Comparison of ENCODE assay signal across 10 cellular contexts in the genomic region with DNA sequence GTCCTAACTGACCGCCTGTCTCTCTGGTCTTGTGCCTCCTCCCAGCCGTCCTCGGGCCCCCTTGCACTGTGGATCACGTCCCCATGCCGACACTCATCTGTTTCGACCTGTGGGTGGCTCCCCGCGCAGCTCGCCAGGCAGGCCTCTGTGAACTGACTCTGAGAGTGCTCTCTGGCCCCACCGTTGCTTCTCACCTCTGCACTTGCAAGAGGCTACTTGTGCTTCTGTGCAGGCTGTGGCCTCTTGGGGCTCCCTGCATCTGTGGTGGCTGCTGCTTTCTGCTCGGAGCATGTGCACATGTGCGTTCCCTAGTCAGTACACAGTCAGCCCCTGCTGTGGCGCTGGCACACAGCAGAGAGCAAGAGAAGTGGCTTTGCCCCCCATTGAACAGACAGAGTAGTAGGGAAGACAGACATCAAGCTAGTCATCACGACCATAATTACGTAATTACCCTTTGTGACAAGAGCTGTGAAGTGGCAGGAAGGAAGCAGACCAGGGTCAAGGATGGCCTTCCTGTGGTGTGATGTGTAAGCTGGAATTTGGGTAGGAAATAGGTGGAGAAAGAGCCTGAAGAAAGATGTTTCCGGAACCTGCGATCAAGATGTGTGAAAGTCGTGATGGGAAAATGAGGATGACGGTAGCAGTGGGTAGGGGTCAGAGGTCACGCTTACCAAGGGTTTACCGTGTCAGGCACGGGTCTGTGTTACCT.
DNase-seq lines count a peak whose midpoint lies in the region; ATAC-seq, FAIRE-seq and TF ChIP-seq lines count a peak whose summit lies in the region.
"Had no signal": no experiment of that assay in that cellular context is flagged by ENCODE, and none has a peak within 500 bp of the region (broad histone marks: within the 10 kb centered on the region; RNA-seq: fewer than 3 reads in every experiment).

No MANE protein-coding gene starts in this region.

- peaks cover 10 to 70% (median 48%) of the 10 kb centered on the region in 5 donors for H3K36me3 Mint-ChIP-seq in naive thymus-derived CD4-positive, alpha-beta T cell

- TF ChIP-seq POLR2A in K562 (conservative IDR thresholded peaks at IDR 0.05) (no peak), gastrocnemius medialis (IDR thresholded peaks at IDR 0.05) (no peak), body of pancreas (IDR thresholded peaks at IDR 0.05) (no peak)

- TF ChIP-seq CTCF in K562 (IDR thresholded peaks at IDR 0.05 in 2 of 3, conservative IDR thresholded peaks at IDR 0.05 in 1 of 3; ENCODE audit: insufficient read depth in 2 of 3, low read depth in 1 of 3, low read length in 3 of 3) (no peak), gastrocnemius medialis (IDR thresholded peaks at IDR 0.05 in 4 of 5, conservative IDR thresholded peaks at IDR 0.05 in 1 of 5) (no peak), psoas muscle (IDR thresholded peaks at IDR 0.05) (no peak), body of pancreas (IDR thresholded peaks at IDR 0.05) (no peak)

- no TSS peak for BruUV-seq in K562 (replicated peaks; lab: Mats Ljungman, UMichigan)

- in situ Hi-C loops in K562 (cut with MboI) (no loop called here), gastrocnemius medialis (cut with MboI; ENCODE audit: low sequenced_read_pairs in 4 of 4) (no loop called here)

- H2AFZ ChIP-seq in K562 (ENCODE audit: low read depth, low read length), result no peak overlapping the region

- peaks cover 8 to 42% (median 17%) of the 10 kb centered on the region in 10 experiments; a peak in 19 of 20 replicates for H3K4me1 ChIP-seq in BLaER1 treated with 17β-estradiol and CSF1 and Interleukin-3, amounts not matched to agents 10 nM and 100 nM
- H3K4me1 ChIP-seq in K562 (replicated peaks in 1 of 2; ENCODE audit: control insufficient read depth in 2 of 2, insufficient read depth in 2 of 2, low read length in 2 of 2), result peaks cover 0 to 3% of the 10 kb centered on the region in 2 experiments; a peak in 1 of 5 replicates
- H3K4me1 ChIP-seq in naive thymus-derived CD4-positive, alpha-beta T cell (ENCODE audit: control insufficient read depth in 2 of 2, insufficient read depth in 2 of 2, low read length in 2 of 2), result no peaks in the 10 kb centered on the region
- H3K4me1 ChIP-seq in gastrocnemius medialis, result peaks cover 0 to 13% of the 10 kb centered on the region in 2 donors
- peaks cover 8% of the 10 kb centered on the region for H3K4me1 ChIP-seq in psoas muscle
- peaks cover 20% of the 10 kb centered on the region for H3K4me1 ChIP-seq in body of pancreas

- H3K9ac ChIP-seq in BLaER1 treated with 17β-estradiol and CSF1 and Interleukin-3, amounts not matched to agents 10 nM and 100 nM, result no peak overlapping the region
- no peak overlapping the region for H3K9ac ChIP-seq in K562 (ENCODE audit: insufficient read depth in 1 of 2, low read depth in 2 of 2, low read length in 2 of 2)

- peak overlapping the region in 8 of 9 donors; percentile 29 to 83 (median 48) for H3K27ac Mint-ChIP-seq in naive thymus-derived CD4-positive, alpha-beta T cell

- no peaks in the 10 kb centered on the region for H3K79me2 ChIP-seq in K562 (ENCODE audit: control insufficient read depth, insufficient read depth, low read length)

- H3K4me1 Mint-ChIP-seq in naive thymus-derived CD4-positive, alpha-beta T cell, result peaks cover 22 to 66% (median 61%) of the 10 kb centered on the region in 7 donors

- no peak for FAIRE-seq in K562 (lab: Jason Lieb, UNC)

- peak overlapping the region in 7 of 11 experiments; percentile 3 to 68 (median 40); a peak in 13 of 22 replicates for H3K4me2 ChIP-seq in BLaER1 treated with 17β-estradiol and CSF1 and Interleukin-3, amounts not matched to agents 10 nM and 100 nM
- no peak overlapping the region for H3K4me2 ChIP-seq in K562 (ENCODE audit: insufficient read depth, low read length)

- H4K20me1 ChIP-seq in BLaER1 treated with 17β-estradiol and CSF1 and Interleukin-3, amounts not matched to agents 10 nM and 100 nM, result peaks cover 0 to 83% (median 0%) of the 10 kb centered on the region in 11 experiments; a peak in 4 of 22 replicates
- no peaks in the 10 kb centered on the region; the same call in 1 of the 2 replicates for H4K20me1 ChIP-seq in K562 (replicated peaks; ENCODE audit: control insufficient read depth, insufficient read depth, low read length)

- H3K27me3 ChIP-seq in BLaER1 treated with 17β-estradiol and CSF1 and Interleukin-3, amounts not matched to agents 10 nM and 100 nM, result no peaks in the 10 kb centered on the region
- no peaks in the 10 kb centered on the region for H3K27me3 ChIP-seq in K562 (ENCODE audit: control insufficient read depth in 2 of 2, insufficient read depth in 2 of 2, low read length in 2 of 2)
- no peaks in the 10 kb centered on the region for H3K27me3 ChIP-seq in naive thymus-derived CD4-positive, alpha-beta T cell (ENCODE audit: control insufficient read depth in 2 of 2, insufficient read depth in 2 of 2, low read length in 2 of 2)
- no peaks in the 10 kb centered on the region for H3K27me3 ChIP-seq in gastrocnemius medialis
- no peaks in the 10 kb centered on the region for H3K27me3 ChIP-seq in psoas muscle (ENCODE audit: insufficient read depth in 3 of 3, low read length in 2 of 3)
- H3K27me3 ChIP-seq in body of pancreas, result no peaks in the 10 kb centered on the region

- H3K9me1 ChIP-seq in K562 (ENCODE audit: control insufficient read depth, insufficient read depth, low read length), result no peaks in the 10 kb centered on the region

- CTCF ChIA-PET in K562 (lab: Yijun Ruan, JAX; ENCODE audit: low intra/inter-chr PET ratio), result no interaction called here
- CTCF ChIA-PET in naive thymus-derived CD4-positive, alpha-beta T cell (lab: Charles Lee), result interaction anchor here (0.5 to 1.5 kb wide), 2 partner anchors 13 to 121 kb away, joined by 3 read pairs; no protein-coding TSS in a partner anchor

- H3K36me3 ChIP-seq in BLaER1 treated with 17β-estradiol and CSF1 and Interleukin-3, amounts not matched to agents 10 nM and 100 nM, result peaks cover 0 to 59% (median 0%) of the 10 kb centered on the region in 11 experiments; a peak in 4 of 22 replicates
- no peaks in the 10 kb centered on the region for H3K36me3 ChIP-seq in K562 (ENCODE audit: control insufficient read depth, insufficient read depth, low read length)
- H3K36me3 ChIP-seq in naive thymus-derived CD4-positive, alpha-beta T cell (ENCODE audit: control insufficient read depth in 2 of 3, insufficient read depth in 3 of 3, low read length in 3 of 3), result peaks cover 0 to 12% (median 0%) of the 10 kb centered on the region in 3 experiments
- no peaks in the 10 kb centered on the region for H3K36me3 ChIP-seq in gastrocnemius medialis
- H3K36me3 ChIP-seq in psoas muscle (ENCODE audit: insufficient read depth in 1 of 2, low read depth in 1 of 2), result no peaks in the 10 kb centered on the region
- H3K36me3 ChIP-seq in body of pancreas (replicated peaks in 1 of 2; ENCODE audit: insufficient read depth in 1 of 2, low read depth in 2 of 2), result no peaks in the 10 kb centered on the region

- 75% methylated on average over 20 of the region's 22 CpGs for WGBS in K562 (ENCODE audit: insufficient coverage, low coverage, missing lambda C conversion rate)
- WGBS in psoas muscle, 3 donors, result 77 to 80% (median 79%) methylated on average over 22 of the region's 22 CpGs
- 85 to 87% methylated on average over 21 to 22 of the region's 22 CpGs for WGBS in body of pancreas, 2 donors

- H3K9me3 Mint-ChIP-seq in naive thymus-derived CD4-positive, alpha-beta T cell, result peaks cover 0 to 9% (median 3%) of the 10 kb centered on the region in 11 donors

- intact Hi-C loops in K562 (cut with micrococcal nuclease) (no loop called here), gastrocnemius medialis (cut with DNase I; ENCODE audit: low total_unique reads) (no loop called here), psoas muscle (cut with DNase I) (no loop called here), body of pancreas (cut with DNase I) (no loop called here), cardiac septum (cut with DNase I) (no loop called here)
- intact Hi-C loops in naive thymus-derived CD4-positive, alpha-beta T cell (cut with micrococcal nuclease), result no loop called here

- TF ChIP-seq EP300 in K562 (IDR thresholded peaks at IDR 0.05; ENCODE audit: low read length), result no peak

- DNase-seq in HT1080 (ENCODE audit: low read depth), result peak; percentile 38
- DNase-seq in K562 (ENCODE audit: extremely low read depth in 1 of 4, low spot score in 3 of 4), result no peak
- DNase-seq in naive thymus-derived CD4-positive, alpha-beta T cell, result no peak
- DNase-seq in gastrocnemius medialis, result no peak
- no peak for DNase-seq in psoas muscle
- DNase-seq in body of pancreas, result no peak
- no peak for DNase-seq in cardiac septum (ENCODE audit: low spot score)
- DNase-seq: aorta, SHP77 treated with DMSO at 0.1 percent for 48 hours had no signal

- TF ChIP-seq RAD21 in K562 (CRISPR knock-in tag; conservative IDR thresholded peaks at IDR 0.05 in 1 of 2, IDR thresholded peaks at IDR 0.05 in 1 of 2), result no peak

- peaks cover 7 to 14% (median 12%) of the 10 kb centered on the region in 11 experiments; a peak in 17 of 22 replicates for H3K9me3 ChIP-seq in BLaER1 treated with 17β-estradiol and CSF1 and Interleukin-3, amounts not matched to agents 10 nM and 100 nM (replicated peaks in 1 of 11)
- H3K9me3 ChIP-seq in K562 (replicated peaks; ENCODE audit: control insufficient read depth, insufficient read depth, low read depth, low read length), result no peaks in the 10 kb centered on the region
- H3K9me3 ChIP-seq in naive thymus-derived CD4-positive, alpha-beta T cell (ENCODE audit: control insufficient read depth in 2 of 3, low read length in 3 of 3), result no peaks in the 10 kb centered on the region
- H3K9me3 ChIP-seq in gastrocnemius medialis, result no peaks in the 10 kb centered on the region
- no peaks in the 10 kb centered on the region for H3K9me3 ChIP-seq in psoas muscle
- H3K9me3 ChIP-seq in body of pancreas, result no peaks in the 10 kb centered on the region

- H3K27ac ChIP-seq in BLaER1 treated with 17β-estradiol and CSF1 and Interleukin-3, amounts not matched to agents 10 nM and 100 nM, result no peak overlapping the region
- H3K27ac ChIP-seq in K562 (ENCODE audit: extremely low read depth, low read depth, low read length) (no peak overlapping the region), gastrocnemius medialis (no peak overlapping the region), psoas muscle (no peak overlapping the region), body of pancreas (no peak overlapping the region)
- no peak overlapping the region for H3K27ac ChIP-seq in naive thymus-derived CD4-positive, alpha-beta T cell (ENCODE audit: low read depth, low read length)

- peak overlapping the region in 4 of 10 donors; percentile 48 to 73 (median 52) for H3K4me3 Mint-ChIP-seq in naive thymus-derived CD4-positive, alpha-beta T cell

- POLR2A ChIA-PET in K562 (lab: Yijun Ruan, JAX), result interaction anchor here (0.6 to 1.5 kb wide), 3 partner anchors 9 to 328 kb away, joined by 3 read pairs; no protein-coding TSS in a partner anchor
- POLR2A ChIA-PET in naive thymus-derived CD4-positive, alpha-beta T cell (lab: Charles Lee), result interaction anchor here (0.6 kb wide), 1 partner anchor 12 kb away, joined by 3 read pairs; no protein-coding TSS in a partner anchor

- no peak for ATAC-seq in K562
- no peak for ATAC-seq in naive thymus-derived CD4-positive, alpha-beta T cell
- no peak for ATAC-seq in gastrocnemius medialis
- no peak for ATAC-seq in psoas muscle
- ATAC-seq in body of pancreas, result no peak

- no peak overlapping the region for H3K4me3 ChIP-seq in BLaER1 treated with 17β-estradiol and CSF1 and Interleukin-3, amounts not matched to agents 10 nM and 100 nM
- no peak overlapping the region for H3K4me3 ChIP-seq in K562
- no peak overlapping the region for H3K4me3 ChIP-seq in naive thymus-derived CD4-positive, alpha-beta T cell (ENCODE audit: low read length)
- no peak overlapping the region for H3K4me3 ChIP-seq in gastrocnemius medialis
- no peak overlapping the region for H3K4me3 ChIP-seq in psoas muscle
- H3K4me3 ChIP-seq in body of pancreas, result no peak overlapping the region

- no peaks in the 10 kb centered on the region for H3K27me3 Mint-ChIP-seq in naive thymus-derived CD4-positive, alpha-beta T cell
